In genomic region chr17:76468634-76469010, GRCh38 we compare ENCODE assay signal across 16 cellular contexts. TPM values are rescaled to one million over a fixed set of nuclear protein-coding genes. Genes with fewer than 3 reads are reported as not detected.
A peak's percentile ranks its signal among the peaks of the same experiment; 100 is the strongest.
DNase-seq lines count a peak whose midpoint lies in the region; ATAC-seq lines count a peak whose summit lies in the region.
"Had no signal": no experiment of that assay in that cellular context is flagged by ENCODE, and none has a peak within 500 bp of the region (broad histone marks: within the 10 kb centered on the region; RNA-seq: fewer than 3 reads in every experiment).

No MANE protein-coding gene starts in this region.

- peaks cover 19% of the 10 kb centered on the region for H3K4me1 Mint-ChIP-seq in stimulated activated effector memory CD8-positive, alpha-beta T cell treated with anti-CD3 and anti-CD28 coated beads, Interleukin-12 subunit alpha, Interleukin-12 subunit beta, amount 100 ng/mL, for 72 hours
- peaks cover 2% of the 10 kb centered on the region for H3K4me1 Mint-ChIP-seq in activated T-helper 2 cell treated with anti-CD3 and anti-CD28 coated beads, Interferon-gamma antibody, Interleukin-2, Interleukin-4, amounts not matched to agents 10 μg/mL and 5 μg/mL and 100 μg/mL, durations not matched to agents 14 hours and 24 hours and 36 hours (ENCODE audit: low read depth)

- H3K79me2 ChIP-seq in Karpas-422 (ENCODE audit: low read length): no peaks in the 10 kb centered on the region

- peak overlapping the region; percentile 32 for H3K27ac Mint-ChIP-seq in stimulated activated effector memory CD8-positive, alpha-beta T cell treated with anti-CD3 and anti-CD28 coated beads, Interleukin-12 subunit alpha, Interleukin-12 subunit beta, amount 100 ng/mL, for 72 hours
- no peak overlapping the region for H3K27ac Mint-ChIP-seq in activated T-helper 2 cell treated with anti-CD3 and anti-CD28 coated beads, Interferon-gamma antibody, Interleukin-2, Interleukin-4, amounts not matched to agents 10 μg/mL and 5 μg/mL and 100 μg/mL, durations not matched to agents 14 hours and 24 hours and 36 hours

- H3K4me1 ChIP-seq in BLaER1 treated with 17β-estradiol and CSF1 and Interleukin-3, amounts not matched to agents 10 nM and 100 nM: peaks cover 20 to 53% (median 40%) of the 10 kb centered on the region in 10 experiments
- H3K4me1 ChIP-seq in Karpas-422 (ENCODE audit: low read length): peaks cover 28% of the 10 kb centered on the region
- H3K4me1 ChIP-seq: A549, BE2C had no signal

- no peak overlapping the region for H2AFZ ChIP-seq in Karpas-422 (ENCODE audit: low read length)
- H2AFZ ChIP-seq: GM23248 had no signal

- peak overlapping the region in 8 of 11 experiments; percentile 20 to 65 (median 49); a peak in 11 of 22 replicates for H3K4me2 ChIP-seq in BLaER1 treated with 17β-estradiol and CSF1 and Interleukin-3, amounts not matched to agents 10 nM and 100 nM
- peak overlapping the region; percentile 65 for H3K4me2 ChIP-seq in Karpas-422 (ENCODE audit: low read depth, low read length, poor library complexity, severe bottlenecking)
- H3K4me2 ChIP-seq: A549 had no signal

- no peak overlapping the region for H3K4me3 ChIP-seq in BLaER1 treated with 17β-estradiol and CSF1 and Interleukin-3, amounts not matched to agents 10 nM and 100 nM
- H3K4me3 ChIP-seq in Karpas-422 (ENCODE audit: low read length): no peak overlapping the region
- H3K4me3 ChIP-seq: A549, GM23248 had no signal

- peaks cover 27 to 55% (median 44%) of the 10 kb centered on the region in 11 experiments for H3K36me3 ChIP-seq in BLaER1 treated with 17β-estradiol and CSF1 and Interleukin-3, amounts not matched to agents 10 nM and 100 nM
- H3K36me3 ChIP-seq in Karpas-422 (ENCODE audit: insufficient read depth, low read length): no peaks in the 10 kb centered on the region
- H3K36me3 ChIP-seq: BE2C had no signal

- no peaks in the 10 kb centered on the region for H3K9me3 ChIP-seq in BLaER1 treated with 17β-estradiol and CSF1 and Interleukin-3, amounts not matched to agents 10 nM and 100 nM (replicated peaks in 1 of 11)
- H3K9me3 ChIP-seq in Karpas-422 (ENCODE audit: low read length): no peaks in the 10 kb centered on the region
- H3K9me3 ChIP-seq: A549, BE2C, Caco-2 had no signal

- intact Hi-C loops in activated T-helper 2 cell treated with anti-CD3 and anti-CD28 coated beads, Interferon-gamma antibody, Interleukin-2, Interleukin-4, amounts not matched to agents 10 μg/mL and 5 μg/mL and 100 μg/mL, durations not matched to agents 14 hours and 24 hours and 36 hours (cut with micrococcal nuclease): no loop called here

- H3K9ac ChIP-seq in BLaER1 treated with 17β-estradiol and CSF1 and Interleukin-3, amounts not matched to agents 10 nM and 100 nM: peak overlapping the region in 3 of 11 experiments; percentile 11 to 28 (median 15); a peak in 3 of 22 replicates
- no peak overlapping the region for H3K9ac ChIP-seq in Karpas-422 (ENCODE audit: low read length)
- H3K9ac ChIP-seq: GM23248 had no signal

- H3K4me3 Mint-ChIP-seq in stimulated activated effector memory CD8-positive, alpha-beta T cell treated with anti-CD3 and anti-CD28 coated beads, Interleukin-12 subunit alpha, Interleukin-12 subunit beta, amount 100 ng/mL, for 72 hours: no peak overlapping the region
- no peak overlapping the region for H3K4me3 Mint-ChIP-seq in activated T-helper 2 cell treated with anti-CD3 and anti-CD28 coated beads, Interferon-gamma antibody, Interleukin-2, Interleukin-4, amounts not matched to agents 10 μg/mL and 5 μg/mL and 100 μg/mL, durations not matched to agents 14 hours and 24 hours and 36 hours (ENCODE audit: low read depth)
- H3K4me3 Mint-ChIP-seq: CD8-positive, alpha-beta memory T cell had no signal

- peaks cover 2% of the 10 kb centered on the region for H3K27me3 Mint-ChIP-seq in activated T-helper 2 cell treated with anti-CD3 and anti-CD28 coated beads, Interferon-gamma antibody, Interleukin-2, Interleukin-4, amounts not matched to agents 10 μg/mL and 5 μg/mL and 100 μg/mL, durations not matched to agents 14 hours and 24 hours and 36 hours (ENCODE audit: low read depth)
- H3K27me3 Mint-ChIP-seq: CD8-positive, alpha-beta memory T cell had no signal

- no peak for DNase-seq in Karpas-422
- DNase-seq in ecto neural progenitor cell (ENCODE audit: low spot score): peak; percentile 48
- DNase-seq in stimulated activated effector memory CD8-positive, alpha-beta T cell treated with anti-CD3 and anti-CD28 coated beads, Interleukin-12 subunit alpha, Interleukin-12 subunit beta, amount 100 ng/mL, for 72 hours (ENCODE audit: low spot score in 2 of 2): no peak
- no peak for DNase-seq in activated T-helper 2 cell treated with anti-CD3 and anti-CD28 coated beads, Interferon-gamma antibody, Interleukin-2, Interleukin-4, amounts not matched to agents 10 μg/mL and 5 μg/mL and 100 μg/mL, durations not matched to agents 14 hours and 24 hours and 36 hours (ENCODE audit: low spot score)
- DNase-seq in NCI-H226: no peak
- DNase-seq: BE2C; Caco-2; CD8-positive, alpha-beta memory T cell; DND-41; GDM1; GM23248 had no signal

- no peaks in the 10 kb centered on the region for H3K9me2 ChIP-seq in Karpas-422 (replicated peaks; ENCODE audit: insufficient read depth, low read length)

- H3K36me3 Mint-ChIP-seq in stimulated activated effector memory CD8-positive, alpha-beta T cell treated with anti-CD3 and anti-CD28 coated beads, Interleukin-12 subunit alpha, Interleukin-12 subunit beta, amount 100 ng/mL, for 72 hours: peaks cover 47% of the 10 kb centered on the region
- peaks cover 12% of the 10 kb centered on the region for H3K36me3 Mint-ChIP-seq in activated T-helper 2 cell treated with anti-CD3 and anti-CD28 coated beads, Interferon-gamma antibody, Interleukin-2, Interleukin-4, amounts not matched to agents 10 μg/mL and 5 μg/mL and 100 μg/mL, durations not matched to agents 14 hours and 24 hours and 36 hours (ENCODE audit: low read depth)

- H3K27me3 ChIP-seq in BLaER1 treated with 17β-estradiol and CSF1 and Interleukin-3, amounts not matched to agents 10 nM and 100 nM: no peaks in the 10 kb centered on the region
- no peaks in the 10 kb centered on the region for H3K27me3 ChIP-seq in Karpas-422 (ENCODE audit: low read length)
- H3K27me3 ChIP-seq: BE2C had no signal

- H3K9me3 Mint-ChIP-seq in stimulated activated effector memory CD8-positive, alpha-beta T cell treated with anti-CD3 and anti-CD28 coated beads, Interleukin-12 subunit alpha, Interleukin-12 subunit beta, amount 100 ng/mL, for 72 hours: no peaks in the 10 kb centered on the region
- no peaks in the 10 kb centered on the region for H3K9me3 Mint-ChIP-seq in activated T-helper 2 cell treated with anti-CD3 and anti-CD28 coated beads, Interferon-gamma antibody, Interleukin-2, Interleukin-4, amounts not matched to agents 10 μg/mL and 5 μg/mL and 100 μg/mL, durations not matched to agents 14 hours and 24 hours and 36 hours
- H3K9me3 Mint-ChIP-seq: CD8-positive, alpha-beta memory T cell had no signal

- no peak overlapping the region for H3K27ac ChIP-seq in BLaER1 treated with 17β-estradiol and CSF1 and Interleukin-3, amounts not matched to agents 10 nM and 100 nM
- H3K27ac ChIP-seq in Karpas-422 (ENCODE audit: low read length): no peak overlapping the region
- H3K27ac ChIP-seq: A549, GM23248, HL-60 had no signal

- H4K20me1 ChIP-seq in BLaER1 treated with 17β-estradiol and CSF1 and Interleukin-3, amounts not matched to agents 10 nM and 100 nM: peaks cover 0 to 46% (median 0%) of the 10 kb centered on the region in 11 experiments; a peak in 4 of 22 replicates
- H4K20me1 ChIP-seq in Karpas-422 (ENCODE audit: insufficient read depth, low read depth, low read length): no peaks in the 10 kb centered on the region; the same call in 1 of the 2 replicates

- ATAC-seq in stimulated activated effector memory CD8-positive, alpha-beta T cell treated with anti-CD3 and anti-CD28 coated beads, Interleukin-12 subunit alpha, Interleukin-12 subunit beta, amount 100 ng/mL, for 72 hours: no peak
- ATAC-seq in HG02759 (IDR thresholded peaks at IDR 0.05; ENCODE audit: unreplicated experiment): no peak
- ATAC-seq: A549, HCT116 had no signal

RNA-seq across cellular contexts. Expression of gene AANAT, which starts 1.2 kb away (rescaled TPM):
- total RNA-seq in Karpas-422 (2014; rRNA removed; shearing (Covaris generic); ENCODE audit: low replicate concordance): not detected in 2 replicates
- 0.18 TPM in 1 of 2 replicates, not detected in the other for total RNA-seq in activated T-helper 2 cell treated with anti-CD3 and anti-CD28 coated beads, Interferon-gamma antibody, Interleukin-2, Interleukin-4, amounts not matched to agents 10 μg/mL and 5 μg/mL and 100 μg/mL, durations not matched to agents 14 hours and 24 hours and 36 hours
- total RNA-seq: Caco-2; CD8-positive, alpha-beta memory T cell; GM23248 had no signal

RNA-seq across cellular contexts. Expression of gene UBE2O, which starts 15.7 kb away (rescaled TPM):
- 10.5 and 19.9 TPM in 2 replicates for total RNA-seq in Karpas-422 (2014; rRNA removed; shearing (Covaris generic); ENCODE audit: low replicate concordance)
- total RNA-seq in activated T-helper 2 cell treated with anti-CD3 and anti-CD28 coated beads, Interferon-gamma antibody, Interleukin-2, Interleukin-4, amounts not matched to agents 10 μg/mL and 5 μg/mL and 100 μg/mL, durations not matched to agents 14 hours and 24 hours and 36 hours: 46.0 and 46.5 TPM in 2 replicates

RNA-seq across cellular contexts. Expression of gene RHBDF2, which starts 32.6 kb away (rescaled TPM):
- total RNA-seq in Karpas-422 (2014; rRNA removed; shearing (Covaris generic); ENCODE audit: low replicate concordance): 5.1 and 5.4 TPM in 2 replicates
- 45.3 and 48.5 TPM in 2 replicates for total RNA-seq in activated T-helper 2 cell treated with anti-CD3 and anti-CD28 coated beads, Interferon-gamma antibody, Interleukin-2, Interleukin-4, amounts not matched to agents 10 μg/mL and 5 μg/mL and 100 μg/mL, durations not matched to agents 14 hours and 24 hours and 36 hours
